19 cellular contexts compared by ENCODE assay signal in genomic region chr4:136920092-136920491, GRCh38.
A peak's percentile ranks its signal among the peaks of the same experiment; 100 is the strongest.
DNase-seq lines count a peak whose midpoint lies in the region; TF ChIP-seq lines count a peak whose summit lies in the region.
"Had no signal": no experiment of that assay in that cellular context is flagged by ENCODE, and none has a peak within 500 bp of the region (broad histone marks: within the 10 kb centered on the region; RNA-seq: fewer than 3 reads in every experiment).

No MANE protein-coding gene starts in this region.

- no peaks in the 10 kb centered on the region for H3K9me3 ChIP-seq in SJCRH30 (replicated peaks)
- H3K9me3 ChIP-seq in HAP-1: no peaks in the 10 kb centered on the region
- H3K9me3 ChIP-seq: BE2C, Caco-2 had no signal

- DNase-seq in SJCRH30: no peak
- DNase-seq in NCI-H2171 (lab: John Stamatoyannopoulos, UW): no peak
- no peak for DNase-seq in COLO829 (ENCODE audit: low spot score)
- no peak for DNase-seq in HAP-1 (ENCODE audit: low spot score in 2 of 2)
- DNase-seq: 8988T; ACHN; BE2C; C1 segment of cervical spinal cord; Caco-2; Calu3; CD4-positive, alpha-beta memory T cell; CD4-positive, CD25-positive, alpha-beta regulatory T cell; CD8-positive, alpha-beta memory T cell; DMS79 treated with DMSO at 0.1 percent for 48 hours; GDM1 had no signal

- H3K4me1 Mint-ChIP-seq in nephron: peaks cover 23% of the 10 kb centered on the region
- H3K4me1 Mint-ChIP-seq: CD14-positive monocyte; CD4-positive, alpha-beta memory T cell; CD4-positive, CD25-positive, alpha-beta regulatory T cell; CD8-positive, alpha-beta memory T cell had no signal

- no peak for TF ChIP-seq CTCF in nephron (IDR thresholded peaks at IDR 0.05; ENCODE audit: unreplicated experiment in 3 of 3)

- peak overlapping the region; percentile 38 to 80 (median 74) for H3K27ac Mint-ChIP-seq in nephron
- H3K27ac Mint-ChIP-seq: CD14-positive monocyte; CD4-positive, alpha-beta memory T cell; CD4-positive, CD25-positive, alpha-beta regulatory T cell; CD8-positive, alpha-beta memory T cell had no signal

- H3K4me1 ChIP-seq in SJCRH30 (peaks cover 47% of the 10 kb centered on the region), HAP-1 (no peaks in the 10 kb centered on the region)
- H3K4me1 ChIP-seq: BE2C, Caco-2 had no signal

- H3K4me3 ChIP-seq in SJCRH30: no peak overlapping the region
- H3K4me3 ChIP-seq in HAP-1: no peak overlapping the region
- H3K4me3 ChIP-seq: BLaER1, GM12878 had no signal

- H3K36me3 Mint-ChIP-seq in nephron (ENCODE audit: low read depth): no peaks in the 10 kb centered on the region
- H3K36me3 Mint-ChIP-seq: CD14-positive monocyte; CD4-positive, alpha-beta memory T cell; CD4-positive, CD25-positive, alpha-beta regulatory T cell; CD8-positive, alpha-beta memory T cell had no signal

- no peaks in the 10 kb centered on the region for H3K27me3 Mint-ChIP-seq in nephron (ENCODE audit: low read depth)
- H3K27me3 Mint-ChIP-seq: CD4-positive, alpha-beta memory T cell; CD4-positive, CD25-positive, alpha-beta regulatory T cell; CD8-positive, alpha-beta memory T cell had no signal

- H3K4me3 Mint-ChIP-seq in nephron: no peak overlapping the region
- H3K4me3 Mint-ChIP-seq: CD14-positive monocyte; CD4-positive, alpha-beta memory T cell; CD4-positive, CD25-positive, alpha-beta regulatory T cell; CD8-positive, alpha-beta memory T cell had no signal

- H3K27me3 ChIP-seq in SJCRH30: no peaks in the 10 kb centered on the region
- H3K27me3 ChIP-seq in HAP-1 (ENCODE audit: low read depth): no peaks in the 10 kb centered on the region
- H3K27me3 ChIP-seq: BE2C, BLaER1 had no signal

- in situ Hi-C loops in HAP-1 (cut with MboI; ENCODE audit: low sequenced_read_pairs): no loop called here

- H3K36me3 ChIP-seq in SJCRH30: no peaks in the 10 kb centered on the region
- H3K36me3 ChIP-seq in HAP-1 (replicated peaks): no peaks in the 10 kb centered on the region
- H3K36me3 ChIP-seq: BE2C, BLaER1 had no signal

- peak overlapping the region; percentile 97 for H3K27ac ChIP-seq in SJCRH30
- H3K27ac ChIP-seq: BLaER1 had no signal

- peaks cover 2% of the 10 kb centered on the region for H3K9me3 Mint-ChIP-seq in nephron
